In the genomic region with DNA sequence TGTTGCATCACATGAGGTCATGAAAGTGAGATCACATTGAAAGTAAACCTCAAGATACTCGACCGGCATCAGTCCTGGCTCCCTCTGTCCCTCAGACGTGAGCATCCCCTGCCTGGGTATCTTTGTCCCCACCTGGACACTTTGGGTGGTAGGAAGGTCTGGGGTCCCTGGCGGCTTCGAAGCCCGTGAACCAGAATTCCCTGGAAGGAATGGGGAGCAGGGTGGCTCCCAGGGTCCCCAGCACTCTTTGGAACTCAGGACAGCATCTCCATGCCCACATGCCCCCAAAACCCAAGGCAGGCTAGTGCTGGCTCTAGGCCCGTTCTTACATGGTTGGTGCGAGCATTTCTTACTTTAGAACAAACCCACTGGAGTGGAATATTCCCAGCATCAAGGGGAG, we compare ENCODE assay signal across 19 cellular contexts. TPM values are rescaled to one million over a fixed set of nuclear protein-coding genes. Genes with fewer than 3 reads are reported as not detected.
DNase-seq lines count a peak whose midpoint lies in the region; ATAC-seq and TF ChIP-seq lines count a peak whose summit lies in the region.
"Had no signal": no experiment of that assay in that cellular context is flagged by ENCODE, and none has a peak within 500 bp of the region (broad histone marks: within the 10 kb centered on the region; RNA-seq: fewer than 3 reads in every experiment).

No MANE protein-coding gene starts in this region.

- no peak for ATAC-seq in heart left ventricle
- ATAC-seq in upper lobe of right lung: no peak
- ATAC-seq: CD8-positive, alpha-beta T cell had no signal

- H3K36me3 ChIP-seq in heart left ventricle (peaks cover 0 to 95% (median 40%) of the 10 kb centered on the region in 9 donors), upper lobe of right lung (peaks cover 80% of the 10 kb centered on the region)

- TF ChIP-seq CTCF in heart left ventricle (IDR thresholded peaks at IDR 0.05) (no peak), nephron progenitor cell (IDR thresholded peaks at IDR 0.05) (no peak), upper lobe of right lung (IDR thresholded peaks at IDR 0.05) (no peak)

- peak overlapping the region; percentile 86 for H3K27ac Mint-ChIP-seq in nephron progenitor cell
- no peak overlapping the region for H3K27ac Mint-ChIP-seq in activated T-helper 1 cell treated with anti-CD3 and anti-CD28 coated beads, Interleukin-12 subunit alpha, Interleukin-12 subunit beta, Interleukin-2, Interleukin-4 antibody, amounts not matched to agents 30 ng/mL and 10 ng/mL and 1 ng/mL, durations not matched to agents 14 hours and 24 hours and 36 hours
- H3K27ac Mint-ChIP-seq: CD8-positive, alpha-beta T cell had no signal

- TF ChIP-seq POLR2A in heart left ventricle (IDR thresholded peaks at IDR 0.05): no peak

- H3K9me3 ChIP-seq in heart left ventricle: no peaks in the 10 kb centered on the region
- no peaks in the 10 kb centered on the region for H3K9me3 ChIP-seq in upper lobe of right lung
- H3K9me3 ChIP-seq: BLaER1, HAP-1 had no signal

- H3K27me3 ChIP-seq in heart left ventricle (no peaks in the 10 kb centered on the region), upper lobe of right lung (no peaks in the 10 kb centered on the region)
- H3K27me3 ChIP-seq: BLaER1 had no signal

- H3K4me3 ChIP-seq in heart left ventricle: no peak overlapping the region
- no peak overlapping the region for H3K4me3 ChIP-seq in upper lobe of right lung
- H3K4me3 ChIP-seq: BLaER1, HAP-1 had no signal

- H3K4me3 Mint-ChIP-seq in nephron progenitor cell: no peak overlapping the region
- H3K4me3 Mint-ChIP-seq in activated T-helper 1 cell treated with anti-CD3 and anti-CD28 coated beads, Interleukin-12 subunit alpha, Interleukin-12 subunit beta, Interleukin-2, Interleukin-4 antibody, amounts not matched to agents 30 ng/mL and 10 ng/mL and 1 ng/mL, durations not matched to agents 14 hours and 24 hours and 36 hours: no peak overlapping the region
- H3K4me3 Mint-ChIP-seq: CD8-positive, alpha-beta T cell had no signal

- 77 to 85% (median 78%) methylated on average over 6 to 8 of the region's 8 CpGs for WGBS in heart left ventricle, 4 donors

- H3K4me1 ChIP-seq in heart left ventricle (peaks cover 4 to 96% (median 55%) of the 10 kb centered on the region in 12 donors), upper lobe of right lung (no peaks in the 10 kb centered on the region)
- H3K4me1 ChIP-seq: HAP-1 had no signal

- peaks cover 46% of the 10 kb centered on the region for H3K36me3 Mint-ChIP-seq in nephron progenitor cell (ENCODE audit: low read depth)
- H3K36me3 Mint-ChIP-seq in activated T-helper 1 cell treated with anti-CD3 and anti-CD28 coated beads, Interleukin-12 subunit alpha, Interleukin-12 subunit beta, Interleukin-2, Interleukin-4 antibody, amounts not matched to agents 30 ng/mL and 10 ng/mL and 1 ng/mL, durations not matched to agents 14 hours and 24 hours and 36 hours (ENCODE audit: low read depth): peaks cover 22% of the 10 kb centered on the region

- peak overlapping the region in 10 of 12 donors; percentile 1 to 97 (median 90) for H3K27ac ChIP-seq in heart left ventricle
- no peak overlapping the region for H3K27ac ChIP-seq in upper lobe of right lung
- H3K27ac ChIP-seq: HL-60 had no signal

- peaks cover 5% of the 10 kb centered on the region for H3K27me3 Mint-ChIP-seq in nephron progenitor cell (ENCODE audit: low read depth, poor library complexity)
- no peaks in the 10 kb centered on the region for H3K27me3 Mint-ChIP-seq in activated T-helper 1 cell treated with anti-CD3 and anti-CD28 coated beads, Interleukin-12 subunit alpha, Interleukin-12 subunit beta, Interleukin-2, Interleukin-4 antibody, amounts not matched to agents 30 ng/mL and 10 ng/mL and 1 ng/mL, durations not matched to agents 14 hours and 24 hours and 36 hours (ENCODE audit: insufficient read depth)

- no peaks in the 10 kb centered on the region for H3K9me3 Mint-ChIP-seq in nephron progenitor cell
- no peaks in the 10 kb centered on the region for H3K9me3 Mint-ChIP-seq in activated T-helper 1 cell treated with anti-CD3 and anti-CD28 coated beads, Interleukin-12 subunit alpha, Interleukin-12 subunit beta, Interleukin-2, Interleukin-4 antibody, amounts not matched to agents 30 ng/mL and 10 ng/mL and 1 ng/mL, durations not matched to agents 14 hours and 24 hours and 36 hours
- H3K9me3 Mint-ChIP-seq: CD8-positive, alpha-beta T cell had no signal

- peak; percentile 38 for DNase-seq in activated effector memory CD4-positive, alpha-beta T cell treated with anti-CD3 and anti-CD28 coated beads, Interleukin-2, amount 50 U/mL, for 16 hours
- DNase-seq in activated effector memory CD4-positive, alpha-beta T cell treated with Interleukin-2 at 50 U/mL for 16 hours: no peak
- DNase-seq in heart left ventricle: peak in 1 of 5 donors; percentile 14
- no peak for DNase-seq in nephron progenitor cell
- peak; percentile 13 for DNase-seq in upper lobe of right lung
- no peak for DNase-seq in NCI-H1930 (lab: John Stamatoyannopoulos, UW)
- DNase-seq in NCI-H748 treated with DMSO at 0.1 percent for 48 hours (lab: John Stamatoyannopoulos, UW): no peak
- no peak for DNase-seq in activated T-helper 1 cell treated with anti-CD3 and anti-CD28 coated beads, Interleukin-12 subunit alpha, Interleukin-12 subunit beta, Interleukin-2, Interleukin-4 antibody, amounts not matched to agents 30 ng/mL and 10 ng/mL and 1 ng/mL, durations not matched to agents 14 hours and 24 hours and 36 hours (ENCODE audit: low spot score)
- DNase-seq: 8988T; CD8-positive, alpha-beta T cell; DMS79; NCI-H1105 treated with DMSO at 0.1 percent for 48 hours; NCI-H187; NCI-H345; NCI-H526 treated with DMSO at 0.1 percent for 48 hours; NK-92 treated with Interleukin-12 subunit alpha and Interleukin-12 subunit beta, amount 100 ng/mL, for 24 hours had no signal

- H3K4me1 Mint-ChIP-seq in nephron progenitor cell: peaks cover 22% of the 10 kb centered on the region
- peaks cover 9% of the 10 kb centered on the region for H3K4me1 Mint-ChIP-seq in activated T-helper 1 cell treated with anti-CD3 and anti-CD28 coated beads, Interleukin-12 subunit alpha, Interleukin-12 subunit beta, Interleukin-2, Interleukin-4 antibody, amounts not matched to agents 30 ng/mL and 10 ng/mL and 1 ng/mL, durations not matched to agents 14 hours and 24 hours and 36 hours (ENCODE audit: low read depth)

- intact Hi-C loops in heart left ventricle (cut with DNase I) (loop anchor here in 1 of 10 donors (5.0 kb wide), 1 partner anchor 44 kb away; the partner anchor contains the start of gene SMARCB1), upper lobe of right lung (cut with DNase I) (no loop called here)
- intact Hi-C loops in activated T-helper 1 cell treated with anti-CD3 and anti-CD28 coated beads, Interleukin-12 subunit alpha, Interleukin-12 subunit beta, Interleukin-2, Interleukin-4 antibody, amounts not matched to agents 30 ng/mL and 10 ng/mL and 1 ng/mL, durations not matched to agents 14 hours and 24 hours and 36 hours (cut with micrococcal nuclease): no loop called here

RNA-seq across cellular contexts. Expression of gene DERL3, which starts 7.5 kb away (rescaled TPM):
- total RNA-seq in heart left ventricle (1 to 10 TPM in 7 of 9 donors, under 1 TPM in 2; 0.24 to 2.8 (median 1.7) TPM), upper lobe of right lung (3.8 TPM)
- polyA plus RNA-seq in heart left ventricle: 10 to 100 TPM in 1 of 2 donors, 1 to 10 TPM in 1; 1.4 to 12.7 TPM
- 13.8 and 18.8 TPM in 2 replicates for total RNA-seq in activated T-helper 1 cell treated with anti-CD3 and anti-CD28 coated beads, Interleukin-12 subunit alpha, Interleukin-12 subunit beta, Interleukin-2, Interleukin-4 antibody, amounts not matched to agents 30 ng/mL and 10 ng/mL and 1 ng/mL, durations not matched to agents 14 hours and 24 hours and 36 hours

RNA-seq across cellular contexts. Expression of gene SLC2A11, which starts 26.4 kb away (rescaled TPM):
- 10 to 100 TPM; 13.0 to 31.2 (median 18.7) TPM for total RNA-seq in heart left ventricle
- polyA plus RNA-seq in heart left ventricle: 10 to 100 TPM in 1 of 2 donors, 1 to 10 TPM in 1; 8.7 to 30.4 TPM
- 13.2 TPM for total RNA-seq in upper lobe of right lung
- 8.3 and 8.4 TPM in 2 replicates for total RNA-seq in activated T-helper 1 cell treated with anti-CD3 and anti-CD28 coated beads, Interleukin-12 subunit alpha, Interleukin-12 subunit beta, Interleukin-2, Interleukin-4 antibody, amounts not matched to agents 30 ng/mL and 10 ng/mL and 1 ng/mL, durations not matched to agents 14 hours and 24 hours and 36 hours

RNA-seq across cellular contexts. Expression of gene SMARCB1, which starts 44.5 kb away (rescaled TPM):
- 10 to 100 TPM; 32.8 to 54.2 (median 45.6) TPM for total RNA-seq in heart left ventricle
- 10 to 100 TPM; 30.2 to 75.3 TPM for polyA plus RNA-seq in heart left ventricle
- total RNA-seq in upper lobe of right lung: 59.6 TPM
- 92.4 and 99.8 TPM in 2 replicates for total RNA-seq in activated T-helper 1 cell treated with anti-CD3 and anti-CD28 coated beads, Interleukin-12 subunit alpha, Interleukin-12 subunit beta, Interleukin-2, Interleukin-4 antibody, amounts not matched to agents 30 ng/mL and 10 ng/mL and 1 ng/mL, durations not matched to agents 14 hours and 24 hours and 36 hours

RNA-seq across cellular contexts. Expression of gene MMP11, which starts 58.6 kb away (rescaled TPM):
- total RNA-seq in heart left ventricle (10 to 100 TPM in 5 of 9 donors, 1 to 10 TPM in 4; 5.2 to 17.0 (median 10.4) TPM), upper lobe of right lung (1.9 TPM)
- 10 to 100 TPM in 1 of 2 donors, 1 to 10 TPM in 1; 6.2 to 10.5 TPM for polyA plus RNA-seq in heart left ventricle
- 0.34 and 0.69 TPM in 2 replicates for total RNA-seq in activated T-helper 1 cell treated with anti-CD3 and anti-CD28 coated beads, Interleukin-12 subunit alpha, Interleukin-12 subunit beta, Interleukin-2, Interleukin-4 antibody, amounts not matched to agents 30 ng/mL and 10 ng/mL and 1 ng/mL, durations not matched to agents 14 hours and 24 hours and 36 hours

Comparison
In these comparisons a context has a peak if more than half of its experiments do, and no peak if none do; other contexts are left out.
1. DNase-seq: peak in activated effector memory CD4-positive, alpha-beta T cell treated with anti-CD3 and anti-CD28 coated beads, Interleukin-2, amount 50 U/mL, for 16 hours (single experiment) and upper lobe of right lung (single experiment); none in activated effector memory CD4-positive, alpha-beta T cell treated with Interleukin-2 at 50 U/mL for 16 hours (single experiment), nephron progenitor cell (single experiment), NCI-H1930 (0 of 2), NCI-H748 treated with DMSO at 0.1 percent for 48 hours (single experiment) and activated T-helper 1 cell treated with anti-CD3 and anti-CD28 coated beads, Interleukin-12 subunit alpha, Interleukin-12 subunit beta, Interleukin-2, Interleukin-4 antibody, amounts not matched to agents 30 ng/mL and 10 ng/mL and 1 ng/mL, durations not matched to agents 14 hours and 24 hours and 36 hours (single experiment).